ENCODE assay signal across 11 cellular contexts in the genomic region with DNA sequence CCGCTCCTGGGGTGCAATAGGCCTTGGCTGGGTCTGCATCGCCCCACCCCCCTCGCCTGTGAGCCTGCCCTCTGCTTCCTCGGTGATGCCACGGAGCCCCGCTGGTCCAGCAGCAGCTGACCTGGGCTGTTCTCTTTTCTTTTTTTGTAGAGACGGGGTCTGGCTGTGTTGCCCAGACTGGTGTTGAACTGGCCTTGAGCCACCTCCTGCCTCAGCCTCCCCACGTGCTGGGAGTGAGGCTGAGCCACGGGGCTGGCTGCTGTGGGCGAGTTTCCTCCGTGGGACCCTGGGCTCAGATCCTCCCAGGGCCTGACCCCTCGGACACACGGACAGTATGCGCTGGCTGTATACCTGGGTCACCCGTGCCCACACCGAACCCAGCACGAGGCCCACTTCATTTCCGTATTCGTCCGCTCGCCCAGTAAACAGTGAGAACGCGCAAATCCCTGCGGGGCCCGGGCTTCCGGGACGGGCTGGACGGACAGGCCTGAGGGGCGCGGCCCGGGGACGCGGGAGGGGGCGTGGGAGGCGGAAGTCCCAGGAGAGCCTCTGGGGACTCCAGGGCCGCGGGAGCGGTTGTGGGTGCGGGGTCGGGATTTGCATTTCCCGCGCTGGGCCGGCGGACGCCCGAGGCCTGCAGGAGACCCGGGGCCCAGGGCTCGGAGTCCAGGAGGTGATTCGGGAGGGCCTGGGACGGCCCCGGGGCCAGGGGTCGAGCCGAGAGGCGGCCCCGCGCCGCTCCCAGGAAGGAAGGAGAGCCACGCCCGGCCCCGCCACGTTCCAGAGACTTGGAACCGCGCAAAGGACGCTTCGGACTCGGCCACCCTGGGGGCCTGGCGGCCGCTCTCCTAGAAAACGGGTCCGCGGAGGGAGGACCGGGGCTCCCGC. TPM values are rescaled to one million over a fixed set of nuclear protein-coding genes. Genes with fewer than 3 reads are reported as not detected.
DNase-seq lines count a peak whose midpoint lies in the region; ATAC-seq, FAIRE-seq and TF ChIP-seq lines count a peak whose summit lies in the region.
"Had no signal": no experiment of that assay in that cellular context is flagged by ENCODE, and none has a peak within 500 bp of the region (broad histone marks: within the 10 kb centered on the region; RNA-seq: fewer than 3 reads in every experiment).

No MANE protein-coding gene starts in this region.

- peaks cover 4% of the 10 kb centered on the region for H3K9me3 Mint-ChIP-seq in activated naive CD8-positive, alpha-beta T cell treated with anti-CD3 and anti-CD28 coated beads for 36 hours
- H3K9me3 Mint-ChIP-seq: neural crest cell; T-helper 1 cell treated with Interleukin-12 subunit alpha and Interleukin-12 subunit beta and Interleukin-4 antibody, amounts not matched to agents 30 μg/mL and 1 μg/mL, for 36 hours had no signal

- H3K27ac ChIP-seq in SK-N-SH (ENCODE audit: low read depth in 2 of 2, low read length in 1 of 2): no peak overlapping the region
- H3K27ac ChIP-seq in kidney (ENCODE audit: low read depth in 2 of 2, low read length in 2 of 2): no peak overlapping the region
- peak overlapping the region; percentile 20 for H3K27ac ChIP-seq in upper lobe of right lung

- no peak for TF ChIP-seq EP300 in SK-N-SH (IDR thresholded peaks at IDR 0.05; ENCODE audit: borderline replicate concordance in 1 of 2, low read depth in 1 of 2, low read length in 1 of 2)

- H3K79me2 ChIP-seq in SK-N-SH (ENCODE audit: insufficient read depth): no peaks in the 10 kb centered on the region

- peaks cover 14% of the 10 kb centered on the region for H3K4me1 Mint-ChIP-seq in activated naive CD8-positive, alpha-beta T cell treated with anti-CD3 and anti-CD28 coated beads for 36 hours
- H3K4me1 Mint-ChIP-seq: neural crest cell had no signal

- 96% methylated on average over 43 of the region's 73 CpGs for WGBS in SK-N-SH (ENCODE audit: low lambda C conversion rate)

- POLR2A ChIA-PET in SK-N-SH (lab: Yijun Ruan, JAX): interaction anchor here (1.1 kb wide), 1 partner anchor 12 kb away, joined by 3 read pairs; no protein-coding TSS in a partner anchor

- H3K9ac ChIP-seq in SK-N-SH (no peak overlapping the region), adipocyte (ENCODE audit: low read length) (peak overlapping the region; percentile 84), kidney (ENCODE audit: low read length in 2 of 2) (no peak overlapping the region)

- intact Hi-C loops in kidney (cut with DNase I) (no loop called here), upper lobe of right lung (cut with DNase I) (no loop called here)

- no peaks in the 10 kb centered on the region for H3K9me2 ChIP-seq in SK-N-SH

- H4K20me1 ChIP-seq in SK-N-SH (ENCODE audit: insufficient read depth): no peaks in the 10 kb centered on the region

- TF ChIP-seq CTCF in SK-N-SH (IDR thresholded peaks at IDR 0.05) (no peak), kidney (IDR thresholded peaks at IDR 0.05; ENCODE audit: borderline replicate concordance, extremely low read depth, insufficient read depth) (no peak), upper lobe of right lung (IDR thresholded peaks at IDR 0.05) (no peak)

- ATAC-seq in SK-N-SH treated with all-trans-retinoic acid at 6 μM for 48 hours: no peak
- ATAC-seq in upper lobe of right lung: peak; percentile 69

- peaks cover 8% of the 10 kb centered on the region for H3F3A ChIP-seq in SK-N-SH (replicated peaks; ENCODE audit: insufficient read depth)

- no peak for FAIRE-seq in kidney (lab: Jason Lieb, UNC)

- peaks cover 37% of the 10 kb centered on the region for H3K27me3 Mint-ChIP-seq in activated naive CD8-positive, alpha-beta T cell treated with anti-CD3 and anti-CD28 coated beads for 36 hours

- no peak for TF ChIP-seq RAD21 in SK-N-SH (IDR thresholded peaks at IDR 0.05; ENCODE audit: low read length)

- no peaks in the 10 kb centered on the region for H3K36me3 ChIP-seq in SK-N-SH (replicated peaks in 1 of 2; ENCODE audit: control insufficient read depth in 1 of 2, insufficient read depth in 2 of 2, low read length in 1 of 2)
- H3K36me3 ChIP-seq in adipocyte (ENCODE audit: control insufficient read depth, insufficient read depth, low read length, severe bottlenecking): no peaks in the 10 kb centered on the region
- H3K36me3 ChIP-seq in kidney (ENCODE audit: control insufficient read depth in 1 of 2, insufficient read depth in 2 of 2, low read length in 2 of 2): no peaks in the 10 kb centered on the region
- H3K36me3 ChIP-seq in upper lobe of right lung: no peaks in the 10 kb centered on the region

- no peak overlapping the region for H2AFZ ChIP-seq in SK-N-SH (ENCODE audit: low read depth)

- H3K27ac Mint-ChIP-seq in activated naive CD8-positive, alpha-beta T cell treated with anti-CD3 and anti-CD28 coated beads for 36 hours: no peak overlapping the region
- H3K27ac Mint-ChIP-seq: CD4-positive, CD25-positive, alpha-beta regulatory T cell; T-helper 1 cell treated with Interleukin-12 subunit alpha and Interleukin-12 subunit beta and Interleukin-4 antibody, amounts not matched to agents 30 μg/mL and 1 μg/mL, for 36 hours had no signal

- no peak overlapping the region for H3K4me2 ChIP-seq in SK-N-SH

- no peak overlapping the region for H3K4me3 Mint-ChIP-seq in activated naive CD8-positive, alpha-beta T cell treated with anti-CD3 and anti-CD28 coated beads for 36 hours
- H3K4me3 Mint-ChIP-seq: CD4-positive, CD25-positive, alpha-beta regulatory T cell; neural crest cell had no signal

- H3K27me3 ChIP-seq in SK-N-SH (ENCODE audit: insufficient read depth) (no peaks in the 10 kb centered on the region), adipocyte (replicated peaks; ENCODE audit: control insufficient read depth, insufficient read depth, low read length) (no peaks in the 10 kb centered on the region), upper lobe of right lung (peaks cover 12% of the 10 kb centered on the region)

- H3K36me3 Mint-ChIP-seq in activated naive CD8-positive, alpha-beta T cell treated with anti-CD3 and anti-CD28 coated beads for 36 hours: no peaks in the 10 kb centered on the region
- H3K36me3 Mint-ChIP-seq: CD4-positive, CD25-positive, alpha-beta regulatory T cell had no signal

- H3K4me1 ChIP-seq in SK-N-SH (ENCODE audit: control insufficient read depth in 1 of 2, insufficient read depth in 2 of 2, low read depth in 1 of 2, low read length in 1 of 2): peaks cover 17 to 19% of the 10 kb centered on the region in 2 experiments; a peak in 3 of 4 replicates
- peaks cover 13% of the 10 kb centered on the region for H3K4me1 ChIP-seq in adipocyte (ENCODE audit: control insufficient read depth, insufficient read depth, low read length)
- peaks cover 0 to under 1% of the 10 kb centered on the region in 2 donors for H3K4me1 ChIP-seq in kidney (ENCODE audit: control insufficient read depth in 1 of 2, insufficient read depth in 1 of 2, low read depth in 1 of 2, low read length in 2 of 2)
- H3K4me1 ChIP-seq in upper lobe of right lung: no peaks in the 10 kb centered on the region

- H3K4me3 ChIP-seq in SK-N-SH (ENCODE audit: low read depth in 2 of 2, low read length in 1 of 2) (no peak overlapping the region), adipocyte (ENCODE audit: low read length) (peak overlapping the region; percentile 73), kidney (ENCODE audit: low read length in 2 of 2) (peak overlapping the region in 1 of 2 donors; percentile 29), upper lobe of right lung (peak overlapping the region; percentile 47)

- peak; percentile 46 for DNase-seq in SK-N-SH
- DNase-seq in adipocyte (ENCODE audit: low read depth): peak; percentile 17
- peak; percentile 85 for DNase-seq in kidney
- peak; percentile 83 for DNase-seq in upper lobe of right lung
- no peak for DNase-seq in NCI-H748 (lab: John Stamatoyannopoulos, UW; ENCODE audit: unreplicated experiment)
- no peak for DNase-seq in activated naive CD8-positive, alpha-beta T cell treated with anti-CD3 and anti-CD28 coated beads for 36 hours
- no peak for DNase-seq in NCI-H2107 (lab: John Stamatoyannopoulos, UW)
- DNase-seq: CD4-positive, CD25-positive, alpha-beta regulatory T cell had no signal

- CTCF ChIA-PET in SK-N-SH (lab: Yijun Ruan, JAX): interaction anchor here (0.9 to 1.2 kb wide), 2 partner anchors 55 to 61 kb away, joined by 3 to 5 read pairs; no protein-coding TSS in a partner anchor

- H3K9me3 ChIP-seq in SK-N-SH: no peaks in the 10 kb centered on the region
- H3K9me3 ChIP-seq in adipocyte (ENCODE audit: control insufficient read depth, low read length): no peaks in the 10 kb centered on the region
- peaks cover 0 to 2% of the 10 kb centered on the region in 2 donors for H3K9me3 ChIP-seq in kidney (ENCODE audit: control insufficient read depth in 1 of 2, low read length in 2 of 2)
- no peaks in the 10 kb centered on the region for H3K9me3 ChIP-seq in upper lobe of right lung

TF ChIP-seq in SK-N-SH, 30 proteins besides CTCF, POLR2A, EP300 and RAD21 (continues in another document):
- no peak for TF ChIP-seq TCF12 (IDR thresholded peaks at IDR 0.05)

TF ChIP-seq in SK-N-SH treated with all-trans-retinoic acid at 6 μM for 48 hours, 23 proteins besides CTCF, POLR2A, EP300 and RAD21 (continues in another document):
- TF ChIP-seq, protein P1, sequence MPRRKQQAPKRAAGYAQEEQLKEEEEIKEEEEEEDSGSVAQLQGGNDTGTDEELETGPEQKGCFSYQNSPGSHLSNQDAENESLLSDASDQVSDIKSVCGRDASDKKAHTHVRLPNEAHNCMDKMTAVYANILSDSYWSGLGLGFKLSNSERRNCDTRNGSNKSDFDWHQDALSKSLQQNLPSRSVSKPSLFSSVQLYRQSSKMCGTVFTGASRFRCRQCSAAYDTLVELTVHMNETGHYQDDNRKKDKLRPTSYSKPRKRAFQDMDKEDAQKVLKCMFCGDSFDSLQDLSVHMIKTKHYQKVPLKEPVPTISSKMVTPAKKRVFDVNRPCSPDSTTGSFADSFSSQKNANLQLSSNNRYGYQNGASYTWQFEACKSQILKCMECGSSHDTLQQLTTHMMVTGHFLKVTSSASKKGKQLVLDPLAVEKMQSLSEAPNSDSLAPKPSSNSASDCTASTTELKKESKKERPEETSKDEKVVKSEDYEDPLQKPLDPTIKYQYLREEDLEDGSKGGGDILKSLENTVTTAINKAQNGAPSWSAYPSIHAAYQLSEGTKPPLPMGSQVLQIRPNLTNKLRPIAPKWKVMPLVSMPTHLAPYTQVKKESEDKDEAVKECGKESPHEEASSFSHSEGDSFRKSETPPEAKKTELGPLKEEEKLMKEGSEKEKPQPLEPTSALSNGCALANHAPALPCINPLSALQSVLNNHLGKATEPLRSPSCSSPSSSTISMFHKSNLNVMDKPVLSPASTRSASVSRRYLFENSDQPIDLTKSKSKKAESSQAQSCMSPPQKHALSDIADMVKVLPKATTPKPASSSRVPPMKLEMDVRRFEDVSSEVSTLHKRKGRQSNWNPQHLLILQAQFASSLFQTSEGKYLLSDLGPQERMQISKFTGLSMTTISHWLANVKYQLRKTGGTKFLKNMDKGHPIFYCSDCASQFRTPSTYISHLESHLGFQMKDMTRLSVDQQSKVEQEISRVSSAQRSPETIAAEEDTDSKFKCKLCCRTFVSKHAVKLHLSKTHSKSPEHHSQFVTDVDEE (CRISPR knock-in tag; IDR thresholded peaks at IDR 0.05): no peak

RNA-seq across cellular contexts. Expression of a gene that starts 57.8 kb away (rescaled TPM):
- polyA plus RNA-seq in SK-N-SH (2012; rRNA removed) (176 and 185 TPM in 2 replicates), kidney (ENCODE audit: insufficient read depth, low read depth, low replicate concordance) (86.8 TPM)
- polyA plus RNA-seq in SK-N-SH (2012; cell fraction: cytosol; rRNA removed): 211 and 219 TPM in 2 replicates
- 138 and 185 TPM in 2 replicates for polyA plus RNA-seq in SK-N-SH (2012; cell fraction: nucleus; rRNA removed)
- total RNA-seq in kidney (74.5 TPM), upper lobe of right lung (95.8 TPM)
- total RNA-seq in activated naive CD8-positive, alpha-beta T cell treated with anti-CD3 and anti-CD28 coated beads for 36 hours: 10 to 100 TPM; 77.5 to 78.0 TPM

Comparison
In these comparisons a context has a peak if more than half of its experiments do, and no peak if none do; other contexts are left out.
1. DNase-seq: peak in SK-N-SH (single experiment), adipocyte (single experiment), kidney (single experiment) and upper lobe of right lung (single experiment); none in NCI-H748 (single experiment), activated naive CD8-positive, alpha-beta T cell treated with anti-CD3 and anti-CD28 coated beads for 36 hours (single experiment) and NCI-H2107 (single experiment).
2. H3K4me3 ChIP-seq: peak in adipocyte (single experiment) and upper lobe of right lung (single experiment); none in SK-N-SH (0 of 2).